ENCODE assay signal across 17 cellular contexts in genomic region chr18:652131-652530, GRCh38. TPM values are rescaled to one million over a fixed set of nuclear protein-coding genes. Genes with fewer than 3 reads are reported as not detected.
DNase-seq lines count a peak whose midpoint lies in the region; ATAC-seq and TF ChIP-seq lines count a peak whose summit lies in the region.
"Had no signal": no experiment of that assay in that cellular context is flagged by ENCODE, and none has a peak within 500 bp of the region (broad histone marks: within the 10 kb centered on the region; RNA-seq: fewer than 3 reads in every experiment).

No MANE protein-coding gene starts in this region.

- peaks cover 10% of the 10 kb centered on the region; the same call in 1 of the 2 replicates for H3K36me3 Mint-ChIP-seq in HFFc6 (ENCODE audit: low read depth)

- ATAC-seq in GM19467 (IDR thresholded peaks at IDR 0.05; ENCODE audit: unreplicated experiment): no peak

- H3K4me3 ChIP-seq in retinal pigment epithelial cell (ENCODE audit: low read length) (no peak overlapping the region), MG63 (no peak overlapping the region)

- H3K27ac Mint-ChIP-seq in HFFc6: no peak overlapping the region
- H3K27ac Mint-ChIP-seq: CD14-positive monocyte had no signal

- DNase-seq in HFFc6 (peak; percentile 17), NCI-H82 treated with DMSO at 0.1 percent for 48 hours (lab: John Stamatoyannopoulos, UW; ENCODE audit: unreplicated experiment) (peak; percentile 2), caudate nucleus (lab: John Stamatoyannopoulos, UW) (no peak), retinal pigment epithelial cell (ENCODE audit: low read depth) (peak; percentile 21), GM19240 (ENCODE audit: insufficient read length, low spot score) (no peak), MG63 (no peak)
- no peak for DNase-seq in activated effector memory CD4-positive, alpha-beta T cell treated with anti-CD3 and anti-CD28 coated beads, Interleukin-2, amount 50 U/mL, for 16 hours
- DNase-seq: Caco-2, DMS153, EL, HCEC 1CT, NCI-H1417, NCI-H187 treated with DMSO at 0.1 percent for 48 hours, NCI-H526 treated with DMSO at 0.1 percent for 48 hours, OCI-M1 had no signal

- no peaks in the 10 kb centered on the region for H3K9me3 ChIP-seq in MG63
- H3K9me3 ChIP-seq: Caco-2 had no signal

- peaks cover 4% of the 10 kb centered on the region; the same call in 1 of the 2 replicates for H3K27me3 Mint-ChIP-seq in HFFc6 (ENCODE audit: insufficient read depth)

- H3K4me1 Mint-ChIP-seq in HFFc6 (ENCODE audit: low read depth): peaks cover 15% of the 10 kb centered on the region

- TF ChIP-seq CTCF in HFFc6 (IDR thresholded peaks at IDR 0.05): no peak
- no peak for TF ChIP-seq CTCF in retinal pigment epithelial cell (conservative IDR thresholded peaks at IDR 0.05; ENCODE audit: low read depth, low read length)

- H3K4me3 Mint-ChIP-seq in HFFc6: no peak overlapping the region
- H3K4me3 Mint-ChIP-seq: CD14-positive monocyte had no signal

- H3K9me3 Mint-ChIP-seq in HFFc6: no peaks in the 10 kb centered on the region; the same call in 1 of the 2 replicates

- H3K36me3 ChIP-seq in MG63: no peaks in the 10 kb centered on the region

- peak overlapping the region; percentile 2 for H3K27ac ChIP-seq in caudate nucleus (ENCODE audit: low read depth, low read length)

- H3K27me3 ChIP-seq in MG63: no peaks in the 10 kb centered on the region

RNA-seq across cellular contexts. Expression of gene TYMS, which starts 5.3 kb away (rescaled TPM):
- 100 to 1,000 TPM in 5 of 6 experiments, 10 to 100 TPM in 1; 88.6 to 179 (median 153) TPM for total RNA-seq in HFFc6 (2021; fragmentation: NEBNext Ultra II Directional; extraction: Animal tissue kit (Norgen Biotek cat#: 25700))
- total RNA-seq in MG63 (2014; rRNA removed; shearing (Covaris generic); ENCODE audit: low replicate concordance): 55.7 and 57.0 TPM in 2 replicates

RNA-seq across cellular contexts. Expression of gene CLUL1, which starts 55.3 kb away (rescaled TPM):
- total RNA-seq in HFFc6 (2021; fragmentation: NEBNext Ultra II Directional; extraction: Animal tissue kit (Norgen Biotek cat#: 25700)): not detected
- total RNA-seq in MG63 (2014; rRNA removed; shearing (Covaris generic); ENCODE audit: low replicate concordance): not detected in 2 replicates

Comparison
In these comparisons a context has a peak if more than half of its experiments do, and no peak if none do; other contexts are left out.
1. DNase-seq: peak in HFFc6 (single experiment), NCI-H82 treated with DMSO at 0.1 percent for 48 hours (single experiment) and retinal pigment epithelial cell (single experiment); none in caudate nucleus (0 of 61), GM19240 (single experiment), activated effector memory CD4-positive, alpha-beta T cell treated with anti-CD3 and anti-CD28 coated beads, Interleukin-2, amount 50 U/mL, for 16 hours (single experiment) and MG63 (single experiment).